Comparison of ENCODE assay signal across 8 cellular contexts in the genomic region with DNA sequence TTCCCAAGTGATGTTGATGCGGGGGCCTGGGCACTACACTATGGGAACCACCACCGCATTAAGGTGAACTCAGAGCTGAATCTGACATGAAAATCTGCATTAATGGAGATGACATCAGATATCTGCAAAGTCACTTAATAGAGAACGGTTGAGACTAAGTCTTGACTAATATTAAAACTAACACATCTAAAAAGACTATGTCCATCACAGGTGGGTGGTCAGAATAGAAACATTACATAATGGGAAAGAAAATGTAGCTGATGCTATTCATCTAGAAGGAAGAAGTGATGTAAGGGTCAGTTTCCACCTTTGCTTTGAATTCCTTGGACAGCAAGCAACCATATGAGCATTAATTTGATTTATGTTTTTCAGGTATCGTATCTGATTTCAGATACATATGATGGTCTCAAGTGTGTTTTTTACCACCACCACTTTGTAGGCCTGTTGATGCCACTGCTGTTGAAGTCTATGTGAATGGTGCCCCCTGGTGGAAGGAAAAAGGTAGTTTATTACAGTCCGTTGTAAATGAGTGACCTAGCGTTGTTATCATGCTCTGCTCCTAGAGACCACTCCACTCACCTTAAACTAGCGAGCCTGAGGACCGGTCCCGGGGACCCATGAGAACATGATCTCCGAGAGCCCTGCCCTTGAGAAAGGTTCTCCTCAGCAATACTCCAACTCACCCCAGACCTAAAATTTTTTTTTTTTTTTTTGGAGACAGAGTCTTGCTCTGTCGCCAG.
DNase-seq lines count a peak whose midpoint lies in the region; ATAC-seq and TF ChIP-seq lines count a peak whose summit lies in the region.

No MANE protein-coding gene starts in this region.

- POLR2A ChIA-PET in activated CD4-positive, alpha-beta memory T cell treated with anti-CD3 and anti-CD28 coated beads, Interleukin-2, amount 10 ng/mL, durations not matched to agents 7 days and 5 days (lab: Charles Lee): interaction anchor here (1.0 kb wide), 1 partner anchor 11 kb away, joined by 3 read pairs; no protein-coding TSS in a partner anchor
- POLR2A ChIA-PET in naive thymus-derived CD8-positive, alpha-beta T cell (lab: Charles Lee): interaction anchor here (1.6 kb wide), 1 partner anchor 77 kb away, joined by 5 read pairs; no protein-coding TSS in a partner anchor

- no peak for TF ChIP-seq POLR2A in upper lobe of left lung (IDR thresholded peaks at IDR 0.05)

- no peak for TF ChIP-seq EP300 in upper lobe of left lung (IDR thresholded peaks at IDR 0.05)

- no peak overlapping the region for H3K27ac ChIP-seq in HL-60 (replicated peaks)
- H3K27ac ChIP-seq in upper lobe of left lung: no peak overlapping the region

- ATAC-seq in GM21390 (IDR thresholded peaks at IDR 0.05; ENCODE audit: unreplicated experiment) (peak; percentile 81), esophagus mucosa (peak; percentile 71), upper lobe of left lung (ENCODE audit: low FRiP score in 2 of 2) (peak; percentile 83 to 90)
- peak; percentile 71 to 80 for ATAC-seq in naive thymus-derived CD8-positive, alpha-beta T cell

- H3K9me3 ChIP-seq in upper lobe of left lung: no peaks in the 10 kb centered on the region

- no peak overlapping the region for H3K4me3 ChIP-seq in HL-60 (replicated peaks; ENCODE audit: insufficient read depth, low read length)
- no peak overlapping the region for H3K4me3 ChIP-seq in upper lobe of left lung

- 46 to 50% methylated on average over 11 of the region's 11 CpGs for WGBS in upper lobe of left lung, 2 donors

- TF ChIP-seq CTCF in HL-60 (IDR thresholded peaks at IDR 0.05; ENCODE audit: insufficient read depth, low read length) (peak; percentile 42), upper lobe of left lung (IDR thresholded peaks at IDR 0.05) (peak; percentile 57 to 92 (median 77))

- no peak overlapping the region for H3K27ac Mint-ChIP-seq in activated CD4-positive, alpha-beta memory T cell treated with anti-CD3 and anti-CD28 coated beads, Interleukin-2, amount 10 ng/mL, durations not matched to agents 7 days and 5 days
- H3K27ac Mint-ChIP-seq in naive thymus-derived CD8-positive, alpha-beta T cell: peak overlapping the region in 1 of 10 donors; percentile 49

- H3K36me3 ChIP-seq in upper lobe of left lung: peaks cover 0 to 7% (median 1%) of the 10 kb centered on the region in 4 donors

- no peaks in the 10 kb centered on the region for H3K27me3 ChIP-seq in HL-60 (ENCODE audit: insufficient read depth, poor library complexity, severe bottlenecking)
- H3K27me3 ChIP-seq in upper lobe of left lung: no peaks in the 10 kb centered on the region

- no peaks in the 10 kb centered on the region for H3K36me3 Mint-ChIP-seq in activated CD4-positive, alpha-beta memory T cell treated with anti-CD3 and anti-CD28 coated beads, Interleukin-2, amount 10 ng/mL, durations not matched to agents 7 days and 5 days (ENCODE audit: low read depth)
- peaks cover 7 to 17% (median 7%) of the 10 kb centered on the region in 3 donors for H3K36me3 Mint-ChIP-seq in naive thymus-derived CD8-positive, alpha-beta T cell

- peaks cover 10% of the 10 kb centered on the region for H3K4me1 Mint-ChIP-seq in activated CD4-positive, alpha-beta memory T cell treated with anti-CD3 and anti-CD28 coated beads, Interleukin-2, amount 10 ng/mL, durations not matched to agents 7 days and 5 days
- peaks cover 7 to 15% (median 11%) of the 10 kb centered on the region in 4 donors for H3K4me1 Mint-ChIP-seq in naive thymus-derived CD8-positive, alpha-beta T cell

- no peaks in the 10 kb centered on the region for H3K27me3 Mint-ChIP-seq in activated CD4-positive, alpha-beta memory T cell treated with anti-CD3 and anti-CD28 coated beads, Interleukin-2, amount 10 ng/mL, durations not matched to agents 7 days and 5 days
- H3K27me3 Mint-ChIP-seq in naive thymus-derived CD8-positive, alpha-beta T cell: no peaks in the 10 kb centered on the region

- no peak overlapping the region for H3K4me3 Mint-ChIP-seq in activated CD4-positive, alpha-beta memory T cell treated with anti-CD3 and anti-CD28 coated beads, Interleukin-2, amount 10 ng/mL, durations not matched to agents 7 days and 5 days
- no peak overlapping the region for H3K4me3 Mint-ChIP-seq in naive thymus-derived CD8-positive, alpha-beta T cell

- H3K9me3 Mint-ChIP-seq in activated CD4-positive, alpha-beta memory T cell treated with anti-CD3 and anti-CD28 coated beads, Interleukin-2, amount 10 ng/mL, durations not matched to agents 7 days and 5 days: no peaks in the 10 kb centered on the region
- H3K9me3 Mint-ChIP-seq in naive thymus-derived CD8-positive, alpha-beta T cell: peaks cover 0 to 5% (median 0%) of the 10 kb centered on the region in 9 donors

- H3K4me1 ChIP-seq in upper lobe of left lung: no peaks in the 10 kb centered on the region

- DNase-seq in DMS79 treated with DMSO at 0.1 percent for 48 hours (lab: John Stamatoyannopoulos, UW) (peak; percentile 81), HL-60 (ENCODE audit: low read depth in 1 of 2, low spot score in 1 of 2) (peak; percentile 50 to 71), NCI-H82 (lab: John Stamatoyannopoulos, UW) (peak; percentile 88), upper lobe of left lung (peak in 1 of 2 donors; percentile 54)
- peak; percentile 45 for DNase-seq in activated CD4-positive, alpha-beta memory T cell treated with anti-CD3 and anti-CD28 coated beads, Interleukin-2, amount 10 ng/mL, durations not matched to agents 7 days and 5 days
- DNase-seq in naive thymus-derived CD8-positive, alpha-beta T cell: peak in 8 of 10 donors; percentile 44 to 71 (median 63)

- CTCF ChIA-PET in activated CD4-positive, alpha-beta memory T cell treated with anti-CD3 and anti-CD28 coated beads, Interleukin-2, amount 10 ng/mL, durations not matched to agents 7 days and 5 days (lab: Charles Lee): interaction anchor here (0.7 to 3.4 kb wide), 16 partner anchors 11 to 298 kb away, joined by 3 to 14 read pairs (median 4); a partner anchor contains a TSS
